In genomic region chr12:57822392-57823130, GRCh38 we compare ENCODE assay signal across 13 cellular contexts. TPM values are rescaled to one million over a fixed set of nuclear protein-coding genes. Genes with fewer than 3 reads are reported as not detected.
DNase-seq lines count a peak whose midpoint lies in the region; ATAC-seq and TF ChIP-seq lines count a peak whose summit lies in the region.
"Had no signal": no experiment of that assay in that cellular context is flagged by ENCODE, and none has a peak within 500 bp of the region (broad histone marks: within the 10 kb centered on the region; RNA-seq: fewer than 3 reads in every experiment).

No MANE protein-coding gene starts in this region.

- peaks cover 9% of the 10 kb centered on the region; the same call in 1 of the 2 replicates for H3F3A ChIP-seq in PC-9 (ENCODE audit: insufficient read depth, low read depth)

- no peak overlapping the region for H2AFZ ChIP-seq in PC-9
- no peak overlapping the region for H2AFZ ChIP-seq in mammary epithelial cell (ENCODE audit: low read depth, low read length)
- no peak overlapping the region for H2AFZ ChIP-seq in parathyroid adenoma

- no peak overlapping the region for H3K9ac ChIP-seq in mammary epithelial cell (ENCODE audit: insufficient read depth, low read length)
- no peak overlapping the region for H3K9ac ChIP-seq in parathyroid adenoma
- H3K9ac ChIP-seq in colonic mucosa (ENCODE audit: low read depth in 2 of 2, low read length in 2 of 2) = no peak overlapping the region

- H3K4me1 ChIP-seq in PC-9 (replicated peaks; ENCODE audit: insufficient read depth) (no peaks in the 10 kb centered on the region), mammary epithelial cell (ENCODE audit: insufficient read depth, low read length) (no peaks in the 10 kb centered on the region), parathyroid adenoma (no peaks in the 10 kb centered on the region), colonic mucosa (peaks cover 4% of the 10 kb centered on the region)

- H3K27ac ChIP-seq in PC-9 (no peak overlapping the region), mammary epithelial cell (ENCODE audit: insufficient read depth, low read depth, low read length) (no peak overlapping the region), parathyroid adenoma (peak overlapping the region; percentile 5), colonic mucosa (no peak overlapping the region)

- H3K79me2 ChIP-seq in PC-9 (ENCODE audit: low read depth) = no peaks in the 10 kb centered on the region
- H3K79me2 ChIP-seq in mammary epithelial cell (ENCODE audit: insufficient read depth, low read length) = no peaks in the 10 kb centered on the region
- H3K79me2 ChIP-seq in parathyroid adenoma = peaks cover 28% of the 10 kb centered on the region

- 76% methylated on average over 9 of the region's 10 CpGs for WGBS in mammary epithelial cell (ENCODE audit: low coverage, missing lambda C conversion rate)

- in situ Hi-C loops in mammary epithelial cell (cut with MboI; ENCODE audit: low sequenced_read_pairs in 2 of 2) = no loop called here

- DNase-seq in PC-9 = no peak
- no peak for DNase-seq in mammary epithelial cell
- DNase-seq in colonic mucosa = no peak
- no peak for DNase-seq in germinal center (ENCODE audit: low spot score)
- DNase-seq: C1 segment of cervical spinal cord, EL, natural killer cell, NCI-H1694, NCI-H748 treated with DMSO at 0.1 percent for 48 hours, SHP77 treated with DMSO at 0.1 percent for 48 hours had no signal

- H3K27me3 ChIP-seq in PC-9 (ENCODE audit: insufficient read depth, low read depth) (no peaks in the 10 kb centered on the region), mammary epithelial cell (ENCODE audit: insufficient read depth, low read length) (no peaks in the 10 kb centered on the region), parathyroid adenoma (ENCODE audit: control insufficient read depth, insufficient read depth, low read length) (no peaks in the 10 kb centered on the region), colonic mucosa (no peaks in the 10 kb centered on the region)

- CTCF ChIA-PET in PC-9 (lab: Charles Lee) (no interaction called here), mammary epithelial cell (lab: Charles Lee; ENCODE audit: low non-redundant PET) (no interaction called here)

- ATAC-seq in HG02642 (IDR thresholded peaks at IDR 0.05; ENCODE audit: poor library complexity, unreplicated experiment) = no peak
- ATAC-seq: natural killer cell, sciatic nerve had no signal

- no peaks in the 10 kb centered on the region for H3K9me3 ChIP-seq in PC-9 (ENCODE audit: insufficient read depth, low read depth)
- H3K9me3 ChIP-seq in mammary epithelial cell (replicated peaks; ENCODE audit: insufficient read depth, low read length) = no peaks in the 10 kb centered on the region
- H3K9me3 ChIP-seq in parathyroid adenoma (ENCODE audit: control insufficient read depth, low read length) = no peaks in the 10 kb centered on the region
- no peaks in the 10 kb centered on the region for H3K9me3 ChIP-seq in colonic mucosa

- BruUV-seq in PC-9 (replicated peaks; lab: Mats Ljungman, UMichigan) (TSS peak; percentile 4), mammary epithelial cell (replicated peaks; lab: Mats Ljungman, UMichigan) (TSS peak; percentile 11)

- dilution Hi-C loops in mammary epithelial cell (cut with HindIII; ENCODE audit: low sequenced_read_pairs) = no loop called here

- TF ChIP-seq CTCF in PC-9 (conservative IDR thresholded peaks at IDR 0.05) (no peak), mammary epithelial cell (conservative IDR thresholded peaks at IDR 0.05 in 1 of 2, IDR thresholded peaks at IDR 0.05 in 1 of 2; ENCODE audit: extremely low read depth in 1 of 2, insufficient read depth in 1 of 2, low read depth in 1 of 2, low read length in 2 of 2) (no peak), parathyroid adenoma (IDR thresholded peaks at IDR 0.05) (no peak), colonic mucosa (IDR thresholded peaks at IDR 0.05) (no peak)

- H3K4me2 ChIP-seq in PC-9 = no peak overlapping the region
- no peak overlapping the region for H3K4me2 ChIP-seq in mammary epithelial cell (ENCODE audit: insufficient read depth, low read depth, low read length)
- no peak overlapping the region for H3K4me2 ChIP-seq in parathyroid adenoma (ENCODE audit: low read length)

- H4K20me1 ChIP-seq in PC-9 (ENCODE audit: insufficient read depth) = 0 out of 2 replicates have a peak, but pooled peaks cover 5% of the 10 kb centered on the region
- H4K20me1 ChIP-seq in mammary epithelial cell (ENCODE audit: insufficient read depth, low read length) = no peaks in the 10 kb centered on the region

- intact Hi-C loops in PC-9 (cut with micrococcal nuclease; ENCODE audit: unreplicated experiment) = no loop called here
- intact Hi-C loops in mammary epithelial cell (cut with micrococcal nuclease) = no loop called here
- intact Hi-C loops in colonic mucosa (cut with DNase I) = no loop called here

- no peaks in the 10 kb centered on the region for H3K9me2 ChIP-seq in PC-9 (ENCODE audit: insufficient read depth)

- peaks cover 20% of the 10 kb centered on the region for H3K36me3 ChIP-seq in PC-9 (ENCODE audit: low read depth)
- peaks cover 15% of the 10 kb centered on the region for H3K36me3 ChIP-seq in mammary epithelial cell (ENCODE audit: insufficient read depth, low read length)
- no peaks in the 10 kb centered on the region for H3K36me3 ChIP-seq in parathyroid adenoma (ENCODE audit: control insufficient read depth, insufficient read depth, low read length)
- H3K36me3 ChIP-seq in colonic mucosa = peaks cover 56% of the 10 kb centered on the region

- POLR2A ChIA-PET in PC-9 (lab: Charles Lee; ENCODE audit: unreplicated experiment) = no interaction called here

- H3K4me3 ChIP-seq in PC-9 = no peak overlapping the region
- H3K4me3 ChIP-seq in mammary epithelial cell (replicated peaks in 1 of 3; ENCODE audit: insufficient read depth in 1 of 3, low read depth in 2 of 3, low read length in 3 of 3) = no peak overlapping the region
- no peak overlapping the region for H3K4me3 ChIP-seq in parathyroid adenoma (ENCODE audit: low read depth, low read length)
- H3K4me3 ChIP-seq in colonic mucosa = no peak overlapping the region

RNA-seq across cellular contexts. Expression of gene AVIL, which starts 4.0 kb away (rescaled TPM):
- 1.6 and 3.0 TPM in 2 replicates for total RNA-seq in PC-9 (2021)
- 1 to 10 TPM; 1.8 to 2.5 TPM for total RNA-seq in mammary epithelial cell
- polyA plus RNA-seq in mammary epithelial cell = 0.40 TPM
- polyA minus RNA-seq in mammary epithelial cell = 3.3 TPM
- total RNA-seq in colonic mucosa = 1 to 10 TPM; 5.1 to 8.1 TPM

RNA-seq across cellular contexts. Expression of gene CTDSP2, which starts 24.0 kb away (rescaled TPM):
- total RNA-seq in PC-9 (2021) (102 and 107 TPM in 2 replicates), mammary epithelial cell (10 to 100 TPM; 51.3 to 76.1 TPM), colonic mucosa (100 to 1,000 TPM; 131 to 200 TPM)
- 56.4 TPM for polyA plus RNA-seq in mammary epithelial cell
- polyA minus RNA-seq in mammary epithelial cell = 204 TPM

RNA-seq across cellular contexts. Expression of gene TSFM, which starts 40.0 kb away (rescaled TPM):
- 38.1 and 44.8 TPM in 2 replicates for total RNA-seq in PC-9 (2021)
- 10 to 100 TPM; 11.8 to 27.0 TPM for total RNA-seq in mammary epithelial cell
- polyA plus RNA-seq in mammary epithelial cell = 23.8 TPM
- polyA minus RNA-seq in mammary epithelial cell = 34.6 TPM
- 10 to 100 TPM; 35.6 to 68.9 TPM for total RNA-seq in colonic mucosa

RNA-seq across cellular contexts. Expression of gene EEF1AKMT3, which starts 50.1 kb away (rescaled TPM):
- total RNA-seq in PC-9 (2021) (13.1 and 17.8 TPM in 2 replicates), mammary epithelial cell (1 to 10 TPM; 6.8 to 8.2 TPM), colonic mucosa (1 to 10 TPM; 3.4 to 4.8 TPM)
- 4.4 TPM for polyA plus RNA-seq in mammary epithelial cell
- polyA minus RNA-seq in mammary epithelial cell = 0.21 TPM

RNA-seq across cellular contexts. Expression of gene METTL1, which starts 50.7 kb away (rescaled TPM):
- total RNA-seq in PC-9 (2021) (15.8 and 17.9 TPM in 2 replicates), mammary epithelial cell (10 to 100 TPM in 1 of 2 donors, 1 to 10 TPM in 1; 7.7 to 28.7 TPM), colonic mucosa (10 to 100 TPM in 1 of 2 donors, 1 to 10 TPM in 1; 7.1 to 18.9 TPM)
- polyA plus RNA-seq in mammary epithelial cell = 29.6 TPM
- 27.4 TPM for polyA minus RNA-seq in mammary epithelial cell
